In the genomic region with DNA sequence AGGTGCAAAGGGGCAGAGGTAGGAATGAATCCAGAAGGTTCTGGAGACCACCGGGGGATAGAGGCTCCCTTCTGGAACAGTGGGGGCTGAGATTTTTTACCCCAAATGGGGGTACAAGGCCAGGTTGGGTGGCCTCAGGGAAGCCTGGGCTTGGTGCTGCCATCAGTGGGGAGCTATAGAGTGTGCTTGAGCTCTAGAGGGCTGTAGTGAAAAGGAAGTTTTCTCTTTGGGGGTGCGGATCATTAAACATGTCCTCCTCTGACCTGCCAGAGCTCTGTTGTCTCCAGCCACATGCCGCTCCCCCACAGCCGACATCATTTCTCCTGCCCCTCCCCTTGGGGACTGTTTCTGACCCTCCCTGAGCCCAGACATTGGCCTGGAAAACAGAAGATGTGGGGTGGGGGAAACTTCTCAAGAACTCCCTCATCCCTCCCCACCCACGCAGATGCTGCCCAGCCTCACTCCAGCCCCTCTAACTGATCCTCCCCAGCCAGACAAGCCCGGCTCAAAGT, we compare ENCODE assay signal across 27 cellular contexts. TPM values are rescaled to one million over a fixed set of nuclear protein-coding genes. Genes with fewer than 3 reads are reported as not detected.
DNase-seq lines count a peak whose midpoint lies in the region; ATAC-seq and TF ChIP-seq lines count a peak whose summit lies in the region.
"Had no signal": no experiment of that assay in that cellular context is flagged by ENCODE, and none has a peak within 500 bp of the region (broad histone marks: within the 10 kb centered on the region; RNA-seq: fewer than 3 reads in every experiment).

No MANE protein-coding gene starts in this region.

- H3K4me3 ChIP-seq in left ventricle myocardium inferior = no peak overlapping the region
- H3K4me3 ChIP-seq in right atrium auricular region = no peak overlapping the region
- no peak overlapping the region for H3K4me3 ChIP-seq in gastroesophageal sphincter
- no peak overlapping the region for H3K4me3 ChIP-seq in testis
- H3K4me3 ChIP-seq: transverse colon had no signal

- peaks cover 92% of the 10 kb centered on the region for H3K27me3 ChIP-seq in left ventricle myocardium inferior (ENCODE audit: low read depth)
- H3K27me3 ChIP-seq in right atrium auricular region = no peaks in the 10 kb centered on the region
- peaks cover 72% of the 10 kb centered on the region for H3K27me3 ChIP-seq in gastroesophageal sphincter
- H3K27me3 ChIP-seq in testis = no peaks in the 10 kb centered on the region

- WGBS in gastroesophageal sphincter (ENCODE audit: low coverage in 1 of 2), 2 donors = 60 to 62% methylated on average over 2 to 4 of the region's 6 CpGs
- WGBS in testis, 2 donors = 51 to 67% methylated on average over 6 of the region's 6 CpGs

- H3K27ac Mint-ChIP-seq in T-cell = peak overlapping the region; percentile 8 to 39
- H3K27ac Mint-ChIP-seq: activated CD4-positive, alpha-beta T cell treated with anti-CD3 and anti-CD28 coated beads for 36 hours; activated CD8-positive, alpha-beta T cell treated with anti-CD3 and anti-CD28 coated beads, Interleukin-2, amount 10 ng/mL, durations not matched to agents 7 days and 5 days; HFFc6; progenitor cell of endocrine pancreas had no signal

- peaks cover 38 to 71% (median 64%) of the 10 kb centered on the region in 3 donors for H3K4me1 Mint-ChIP-seq in T-cell

- H3K4me1 ChIP-seq in left ventricle myocardium inferior (no peaks in the 10 kb centered on the region), right atrium auricular region (no peaks in the 10 kb centered on the region), gastroesophageal sphincter (no peaks in the 10 kb centered on the region), testis (peaks cover 51% of the 10 kb centered on the region)
- H3K4me1 ChIP-seq: transverse colon had no signal

- ATAC-seq in T-cell (replicated peaks in 1 of 4) (no peak), gastroesophageal sphincter (peak; percentile 2)
- ATAC-seq: activated CD4-positive, alpha-beta T cell treated with anti-CD3 and anti-CD28 coated beads for 36 hours; left lobe of liver; sciatic nerve; SK-N-SH treated with all-trans-retinoic acid at 6 μM for 48 hours had no signal

- no peak for TF ChIP-seq CTCF in left ventricle myocardium inferior (IDR thresholded peaks at IDR 0.05; ENCODE audit: borderline replicate concordance)
- TF ChIP-seq CTCF in right atrium auricular region (IDR thresholded peaks at IDR 0.05) = no peak
- no peak for TF ChIP-seq CTCF in gastroesophageal sphincter (IDR thresholded peaks at IDR 0.05)
- TF ChIP-seq CTCF in testis (IDR thresholded peaks at IDR 0.05) = no peak

- no peaks in the 10 kb centered on the region for H3K9me3 ChIP-seq in left ventricle myocardium inferior (replicated peaks)
- H3K9me3 ChIP-seq in right atrium auricular region = no peaks in the 10 kb centered on the region
- no peaks in the 10 kb centered on the region for H3K9me3 ChIP-seq in gastroesophageal sphincter
- no peaks in the 10 kb centered on the region for H3K9me3 ChIP-seq in testis
- H3K9me3 ChIP-seq: neutrophil, transverse colon had no signal

- intact Hi-C loops in left ventricle myocardium inferior (cut with micrococcal nuclease) (no loop called here), testis (cut with DNase I; ENCODE audit: low total_unique reads) (no loop called here)

- no peaks in the 10 kb centered on the region for H3K27me3 Mint-ChIP-seq in T-cell
- H3K27me3 Mint-ChIP-seq: activated CD4-positive, alpha-beta T cell treated with anti-CD3 and anti-CD28 coated beads for 36 hours had no signal

- POLR2A ChIA-PET in T-cell (lab: Charles Lee) = interaction anchor here (0.6 kb wide), 2 partner anchors 325 to 849 kb away, joined by 3 to 6 read pairs; no protein-coding TSS in a partner anchor

- TF ChIP-seq POLR2A in gastroesophageal sphincter (IDR thresholded peaks at IDR 0.05) (no peak), testis (IDR thresholded peaks at IDR 0.05) (no peak)

- peaks cover 7% of the 10 kb centered on the region for H3K36me3 Mint-ChIP-seq in T-cell

- H3K27ac ChIP-seq in left ventricle myocardium inferior (replicated peaks) (peak overlapping the region; percentile 40), right atrium auricular region (no peak overlapping the region), gastroesophageal sphincter (peak overlapping the region in 2 of 4 donors; percentile 33 to 47), testis (peak overlapping the region; percentile 9 to 80)
- H3K27ac ChIP-seq: neutrophil, transverse colon had no signal

- TF ChIP-seq EP300 in gastroesophageal sphincter (IDR thresholded peaks at IDR 0.05) = no peak

- no peak for DNase-seq in left ventricle myocardium inferior
- no peak for DNase-seq in right atrium auricular region (ENCODE audit: low spot score)
- no peak for DNase-seq in T-cell
- DNase-seq in testis = peak; percentile 52
- no peak for DNase-seq in DMS 273 treated with DMSO at 0.1 percent for 48 hours (lab: John Stamatoyannopoulos, UW)
- no peak for DNase-seq in NCI-H1436 (lab: John Stamatoyannopoulos, UW)
- no peak for DNase-seq in GM19240 (ENCODE audit: insufficient read length, low spot score)
- DNase-seq: activated CD4-positive, alpha-beta T cell treated with anti-CD3 and anti-CD28 coated beads for 36 hours; activated CD8-positive, alpha-beta T cell treated with anti-CD3 and anti-CD28 coated beads, Interleukin-2, amount 10 ng/mL, durations not matched to agents 7 days and 5 days; caudate nucleus; cortex of kidney; DMS53; erythroblast; HFFc6; NCI-H1092 treated with DMSO at 0.1 percent for 48 hours; NCI-H187; NCI-H2171; stimulated activated CD4-positive, alpha-beta T cell treated with anti-CD3 and anti-CD28 coated beads, Interleukin-2, amount 100 ng/mL, for 48 hours; transverse colon had no signal

- no peaks in the 10 kb centered on the region for H3K36me3 ChIP-seq in left ventricle myocardium inferior
- no peaks in the 10 kb centered on the region for H3K36me3 ChIP-seq in right atrium auricular region
- no peaks in the 10 kb centered on the region for H3K36me3 ChIP-seq in gastroesophageal sphincter
- H3K36me3 ChIP-seq in testis (ENCODE audit: low read depth, missing control alignments) = no peaks in the 10 kb centered on the region
- H3K36me3 ChIP-seq: neutrophil, transverse colon had no signal

- no peaks in the 10 kb centered on the region for H3K9me3 Mint-ChIP-seq in T-cell
- H3K9me3 Mint-ChIP-seq: HFFc6 had no signal

- CTCF ChIA-PET in T-cell (lab: Charles Lee) = interaction anchor here in 1 of 2 donors (0.6 kb wide), 1 partner anchor 40 kb away, joined by 3 read pairs; no protein-coding TSS in a partner anchor

- no peak overlapping the region for H3K4me3 Mint-ChIP-seq in T-cell
- H3K4me3 Mint-ChIP-seq: activated CD4-positive, alpha-beta T cell treated with anti-CD3 and anti-CD28 coated beads for 36 hours; activated CD8-positive, alpha-beta T cell treated with anti-CD3 and anti-CD28 coated beads, Interleukin-2, amount 10 ng/mL, durations not matched to agents 7 days and 5 days; HFFc6 had no signal

RNA-seq across cellular contexts. Expression of a gene that starts 25.3 kb away (rescaled TPM):
- total RNA-seq in left ventricle myocardium inferior (1.5 TPM), right atrium auricular region (1 to 10 TPM; 1.2 to 4.0 TPM), T-cell (10 to 100 TPM in 3 of 5 donors, 1 to 10 TPM in 2; 5.6 to 12.0 (median 10.4) TPM), gastroesophageal sphincter (1 to 10 TPM; 2.3 to 9.5 (median 5.3) TPM), testis (10 to 100 TPM; 22.8 to 26.9 TPM)
- polyA plus RNA-seq in testis (ENCODE audit: insufficient read depth, low read depth, low replicate concordance) = 15.0 TPM
- total RNA-seq: activated CD8-positive, alpha-beta T cell treated with anti-CD3 and anti-CD28 coated beads, Interleukin-2, amount 10 ng/mL, durations not matched to agents 7 days and 5 days; HFFc6; T-helper 2 cell treated with Interferon-gamma antibody and Interleukin-4, amounts not matched to agents 100 ng/mL and 5 ng/mL, for 36 hours had no signal

RNA-seq across cellular contexts. Expression of a gene that starts 53.7 kb away (rescaled TPM):
- not detected for total RNA-seq in left ventricle myocardium inferior
- not detected for total RNA-seq in right atrium auricular region
- total RNA-seq in T-cell = 1 to 10 TPM in 2 of 5 donors, under 1 TPM in 3; 0.43 to 2.9 (median 0.85) TPM
- total RNA-seq in gastroesophageal sphincter = 1 to 10 TPM in 1 of 4 donors, not detected in 3; 1.7 TPM
- 10 to 100 TPM; 18.2 to 20.1 TPM for total RNA-seq in testis
- polyA plus RNA-seq in testis (ENCODE audit: insufficient read depth, low read depth, low replicate concordance) = 5.0 TPM
- total RNA-seq: HFFc6, mesenteric fat pad had no signal

Comparison
In these comparisons a context has a peak if more than half of its experiments do, and no peak if none do; other contexts are left out.
1. H3K27ac ChIP-seq: peak in left ventricle myocardium inferior (single experiment) and testis (2 of 2); none in right atrium auricular region (0 of 2).
2. RNA of a gene that starts 53.7 kb away (total RNA-seq): 18.2 to 20.1 TPM in testis; 0.43 to 2.9 TPM in T-cell, 1.7 TPM in gastroesophageal sphincter, not detected in left ventricle myocardium inferior (single experiment) and not detected in right atrium auricular region; every median in the first group is over 4 times any median in the second.